Comparison of ENCODE assay signal across 18 cellular contexts in the genomic region with DNA sequence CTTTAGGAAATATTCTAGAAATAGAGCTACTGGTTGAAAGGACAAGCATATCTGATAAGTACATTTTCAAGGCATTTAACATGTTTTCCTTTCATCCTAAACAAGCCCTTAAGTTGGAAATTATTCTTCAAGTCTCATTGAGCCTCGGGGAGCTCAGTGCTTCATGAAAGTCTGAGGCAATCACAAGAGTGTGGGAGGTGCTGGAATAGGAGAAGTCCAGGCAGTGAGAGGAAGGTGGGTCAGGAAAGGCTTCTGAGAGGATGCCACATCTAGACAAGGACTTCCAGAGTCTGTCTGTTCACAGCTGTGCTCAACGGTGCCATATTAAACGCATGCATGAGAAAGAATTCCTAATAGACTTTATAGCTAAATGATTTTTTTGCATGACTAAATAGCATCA.
"Had no signal": no experiment of that assay in that cellular context is flagged by ENCODE, and none has a peak within 500 bp of the region (broad histone marks: within the 10 kb centered on the region; RNA-seq: fewer than 3 reads in every experiment).

No MANE protein-coding gene starts in this region.

- DNase-seq: dermis blood vessel endothelial cell; esophagus squamous epithelium; foreskin keratinocyte; head of caudate nucleus; kidney; left cardiac atrium; mesendoderm; naive B cell; psoas muscle; retina; right lobe of liver; stimulated activated CD4-positive, alpha-beta T cell treated with anti-CD3 and anti-CD28 coated beads, Interleukin-4, amount 100 ng/mL, for 24 hours; tibial artery had no signal

- H3K27ac ChIP-seq: esophagus squamous epithelium, foreskin keratinocyte, hepatocyte, parathyroid adenoma, psoas muscle, right lobe of liver, tibial artery, upper lobe of left lung, vagina had no signal

- ATAC-seq: foreskin keratinocyte; left cardiac atrium; psoas muscle; right lobe of liver; stimulated activated memory B cell treated with anti-CD40 and anti-IgM and Interleukin-4, amounts not matched to agents 10 μg/mL and 1 μg/mL and 100 μg/mL, for 72 hours had no signal

- H3K4me3 ChIP-seq: esophagus squamous epithelium, hepatocyte, psoas muscle, right lobe of liver, tibial artery, upper lobe of left lung, vagina had no signal
